In the genomic region with DNA sequence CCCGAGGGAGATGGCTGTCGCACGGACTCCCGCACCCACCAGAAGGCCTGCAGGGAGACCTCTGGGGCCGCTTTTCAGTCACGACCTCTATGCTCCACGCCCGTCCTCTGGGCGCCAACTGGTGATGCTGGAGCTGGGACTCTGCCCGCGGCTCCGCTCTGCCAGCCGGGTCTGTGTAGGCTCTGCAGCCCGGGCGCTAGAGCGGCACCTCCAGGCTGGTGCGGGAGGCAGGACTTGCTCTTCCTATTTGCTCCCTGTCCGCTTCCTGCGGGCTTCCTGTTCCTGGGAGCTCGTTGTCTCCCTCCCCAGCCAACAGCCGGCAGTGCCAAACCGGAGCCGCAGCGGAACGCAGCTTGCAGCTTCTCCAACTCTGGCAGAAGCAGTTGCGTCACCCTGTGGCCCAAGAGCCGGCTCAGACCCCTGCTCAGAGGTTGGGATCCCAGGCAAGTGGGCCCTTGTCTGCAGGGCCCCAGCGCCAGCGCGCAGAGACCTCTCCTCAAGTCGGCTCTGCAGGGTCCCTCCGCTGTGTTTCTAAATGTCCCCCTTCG, we compare ENCODE assay signal across 9 cellular contexts.
DNase-seq lines count a peak whose midpoint lies in the region; ATAC-seq and TF ChIP-seq lines count a peak whose summit lies in the region.
"Had no signal": no experiment of that assay in that cellular context is flagged by ENCODE, and none has a peak within 500 bp of the region (broad histone marks: within the 10 kb centered on the region; RNA-seq: fewer than 3 reads in every experiment).

No MANE protein-coding gene starts in this region.

- no peaks in the 10 kb centered on the region for H3K9me3 ChIP-seq in neutrophil

- no peak for ATAC-seq in HG02759 (IDR thresholded peaks at IDR 0.05; ENCODE audit: unreplicated experiment)
- ATAC-seq: SK-N-SH treated with all-trans-retinoic acid at 6 μM for 48 hours had no signal

- DNase-seq in Ammon's horn (ENCODE audit: low spot score) (peak; percentile 74), NCI-H524 (lab: John Stamatoyannopoulos, UW) (peak; percentile 80 to 93), fibroblast of the aortic adventitia (ENCODE audit: low read depth) (peak; percentile 77), NCI-H226 (no peak), H4 (ENCODE audit: low spot score) (no peak), T-helper 2 cell (no peak)

- H3K27ac ChIP-seq in neutrophil = peak overlapping the region; percentile 81

- H3K27me3 ChIP-seq in neutrophil = no peaks in the 10 kb centered on the region

- H3K4me3 ChIP-seq in fibroblast of the aortic adventitia (ENCODE audit: low read depth, low read length) (peak overlapping the region; percentile 25), neutrophil (ENCODE audit: low read depth in 1 of 2, low read length in 1 of 2) (peak overlapping the region in 1 of 2 experiments; percentile 49)

- H3K36me3 ChIP-seq in neutrophil = no peaks in the 10 kb centered on the region

- TF ChIP-seq CTCF in fibroblast of the aortic adventitia (IDR thresholded peaks at IDR 0.05; ENCODE audit: insufficient read depth, low read length) (peak; percentile 59), neutrophil (IDR thresholded peaks at IDR 0.05) (no peak)

- H3K4me1 ChIP-seq in neutrophil (ENCODE audit: control insufficient read depth in 1 of 2, insufficient read depth in 1 of 2, low read depth in 1 of 2, low read length in 1 of 2) = peaks cover 37 to 60% of the 10 kb centered on the region in 2 experiments

Comparison
In these comparisons a context has a peak if more than half of its experiments do, and no peak if none do; other contexts are left out.
1. DNase-seq: peak in Ammon's horn (single experiment), NCI-H524 (2 of 2) and fibroblast of the aortic adventitia (single experiment); none in NCI-H226 (single experiment), H4 (single experiment) and T-helper 2 cell (0 of 5).